In genomic region chr7:77822269-77822668, GRCh38 we compare ENCODE assay signal across 18 cellular contexts.
"Had no signal": no experiment of that assay in that cellular context is flagged by ENCODE, and none has a peak within 500 bp of the region (broad histone marks: within the 10 kb centered on the region; RNA-seq: fewer than 3 reads in every experiment).

No MANE protein-coding gene starts in this region.

- H3K4me3 Mint-ChIP-seq: activated CD4-positive, alpha-beta memory T cell treated with anti-CD3 and anti-CD28 coated beads, Interleukin-2, amount 10 ng/mL, durations not matched to agents 7 days and 5 days; activated CD4-positive, alpha-beta T cell treated with anti-CD3 and anti-CD28 coated beads for 36 hours; type B pancreatic cell had no signal

- H3K27ac ChIP-seq: coronary artery, gastroesophageal sphincter, VCaP had no signal

- H3K27me3 Mint-ChIP-seq: activated CD4-positive, alpha-beta memory T cell treated with anti-CD3 and anti-CD28 coated beads, Interleukin-2, amount 10 ng/mL, durations not matched to agents 7 days and 5 days; activated CD4-positive, alpha-beta T cell treated with anti-CD3 and anti-CD28 coated beads for 36 hours; type B pancreatic cell had no signal

- H3K4me1 ChIP-seq: gastroesophageal sphincter had no signal

- H3K4me3 ChIP-seq: coronary artery, gastroesophageal sphincter, spleen had no signal

- DNase-seq: activated CD4-positive, alpha-beta memory T cell treated with anti-CD3 and anti-CD28 coated beads, Interleukin-2, amount 10 ng/mL, durations not matched to agents 7 days and 5 days; activated CD4-positive, alpha-beta T cell treated with anti-CD3 and anti-CD28 coated beads for 36 hours; activated CD8-positive, alpha-beta memory T cell treated with anti-CD3 and anti-CD28 coated beads, Interleukin-2, amount 50 U/mL, for 4 hours; activated naive CD4-positive, alpha-beta T cell; caudate nucleus; effector memory CD4-positive, alpha-beta T cell; kidney; left ventricle myocardium superior; mesendoderm; spleen; stimulated activated CD4-positive, alpha-beta T cell treated with anti-CD3 and anti-CD28 coated beads, Interleukin-1b, Interleukin-23, amount 100 ng/mL, for 48 hours; stimulated activated naive CD4-positive, alpha-beta T cell treated with Interleukin-2 at 50 U/mL for 16 hours; T-helper 9 cell had no signal

- H3K27me3 ChIP-seq: gastroesophageal sphincter, spleen had no signal

- ATAC-seq: activated CD4-positive, alpha-beta T cell treated with anti-CD3 and anti-CD28 coated beads for 36 hours; gastroesophageal sphincter; left ventricle myocardium superior; sciatic nerve had no signal
